ENCODE assay signal across 21 cellular contexts in the genomic region with DNA sequence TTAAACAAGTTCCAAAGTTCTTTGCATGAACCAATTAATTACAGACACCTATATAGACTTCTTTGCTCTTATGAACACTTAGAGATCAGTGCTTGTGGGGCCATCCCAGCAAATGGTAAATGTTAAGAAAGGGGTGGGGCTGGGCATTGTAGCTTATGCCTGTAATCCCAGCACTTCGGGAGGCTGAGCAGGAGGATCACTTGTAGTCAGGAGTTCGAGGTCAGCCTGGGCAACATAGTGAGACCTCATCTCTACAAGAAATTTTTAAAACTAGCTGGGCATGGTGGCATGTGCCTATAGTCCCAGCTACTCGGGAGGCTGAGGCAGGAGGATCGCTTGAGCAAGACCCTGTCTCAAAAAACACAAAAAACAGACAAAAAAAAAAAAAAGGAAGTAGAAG. TPM values are rescaled to one million over a fixed set of nuclear protein-coding genes. Genes with fewer than 3 reads are reported as not detected.
DNase-seq lines count a peak whose midpoint lies in the region; ATAC-seq and TF ChIP-seq lines count a peak whose summit lies in the region.
"Had no signal": no experiment of that assay in that cellular context is flagged by ENCODE, and none has a peak within 500 bp of the region (broad histone marks: within the 10 kb centered on the region; RNA-seq: fewer than 3 reads in every experiment).

No MANE protein-coding gene starts in this region.

- H3K27ac ChIP-seq in right atrium auricular region (no peak overlapping the region), right cardiac atrium (ENCODE audit: low read length) (no peak overlapping the region), lung (ENCODE audit: low read depth in 1 of 2, low read length in 1 of 2) (no peak overlapping the region)
- H3K27ac ChIP-seq: BLaER1 had no signal

- H3K4me1 ChIP-seq in right atrium auricular region, result no peaks in the 10 kb centered on the region
- no peaks in the 10 kb centered on the region for H3K4me1 ChIP-seq in right cardiac atrium (ENCODE audit: control insufficient read depth, insufficient read depth, low read length)
- H3K4me1 ChIP-seq in lung (ENCODE audit: control insufficient read depth in 2 of 2, insufficient read depth in 2 of 2, low read length in 2 of 2), result no peaks in the 10 kb centered on the region
- H3K4me1 ChIP-seq: BE2C, BLaER1 had no signal

- no peaks in the 10 kb centered on the region for H3K9me3 Mint-ChIP-seq in osteocyte (ENCODE audit: unreplicated experiment)
- no peaks in the 10 kb centered on the region for H3K9me3 Mint-ChIP-seq in activated CD4-positive, alpha-beta memory T cell treated with anti-CD3 and anti-CD28 coated beads for 36 hours
- H3K9me3 Mint-ChIP-seq: CD14-positive monocyte; CD4-positive, alpha-beta memory T cell; CD4-positive, CD25-positive, alpha-beta regulatory T cell; CD8-positive, alpha-beta memory T cell had no signal

- peak; percentile 28 for DNase-seq in right atrium auricular region (ENCODE audit: low spot score)
- DNase-seq in right cardiac atrium, result no peak
- peak; percentile 6 for DNase-seq in lung (ENCODE audit: low spot score)
- peak; percentile 13 for DNase-seq in osteocyte (ENCODE audit: extremely low spot score, unreplicated experiment)
- DNase-seq in activated CD4-positive, alpha-beta memory T cell treated with anti-CD3 and anti-CD28 coated beads for 36 hours, result no peak
- DNase-seq: 8988T; ACHN; BE2C; C1 segment of cervical spinal cord; CD4-positive, alpha-beta memory T cell; CD4-positive, CD25-positive, alpha-beta regulatory T cell; CD8-positive, alpha-beta memory T cell; COR-L47; DMS 273 treated with DMSO at 0.1 percent for 48 hours; DMS79 treated with DMSO at 0.1 percent for 48 hours; GF-D8 had no signal

- H3K27me3 ChIP-seq in right atrium auricular region, result no peaks in the 10 kb centered on the region
- H3K27me3 ChIP-seq in right cardiac atrium (ENCODE audit: control insufficient read depth, insufficient read depth), result no peaks in the 10 kb centered on the region
- H3K27me3 ChIP-seq in lung (ENCODE audit: control insufficient read depth, insufficient read depth), result no peaks in the 10 kb centered on the region
- H3K27me3 ChIP-seq: BLaER1 had no signal

- TF ChIP-seq CTCF in right atrium auricular region (IDR thresholded peaks at IDR 0.05), result no peak
- no peak for TF ChIP-seq CTCF in lung (IDR thresholded peaks at IDR 0.05; ENCODE audit: control extremely low read depth, extremely low read depth)
- TF ChIP-seq CTCF in osteocyte (IDR thresholded peaks at IDR 0.05), result no peak

- H3K36me3 Mint-ChIP-seq in osteocyte (ENCODE audit: unreplicated experiment), result no peaks in the 10 kb centered on the region
- H3K36me3 Mint-ChIP-seq in activated CD4-positive, alpha-beta memory T cell treated with anti-CD3 and anti-CD28 coated beads for 36 hours, result no peaks in the 10 kb centered on the region
- H3K36me3 Mint-ChIP-seq: CD14-positive monocyte had no signal

- no peak overlapping the region for H3K4me3 Mint-ChIP-seq in osteocyte (ENCODE audit: unreplicated experiment)
- no peak overlapping the region for H3K4me3 Mint-ChIP-seq in activated CD4-positive, alpha-beta memory T cell treated with anti-CD3 and anti-CD28 coated beads for 36 hours
- H3K4me3 Mint-ChIP-seq: CD14-positive monocyte; CD4-positive, alpha-beta memory T cell; CD4-positive, CD25-positive, alpha-beta regulatory T cell; CD8-positive, alpha-beta memory T cell had no signal

- no peaks in the 10 kb centered on the region for H3K36me3 ChIP-seq in right atrium auricular region
- no peaks in the 10 kb centered on the region for H3K36me3 ChIP-seq in lung (ENCODE audit: control insufficient read depth in 2 of 2, insufficient read depth in 2 of 2, low read length in 2 of 2)
- H3K36me3 ChIP-seq: BE2C, BLaER1 had no signal

- H3K9me3 ChIP-seq in right atrium auricular region (no peaks in the 10 kb centered on the region), right cardiac atrium (ENCODE audit: control insufficient read depth, low read length) (no peaks in the 10 kb centered on the region), lung (ENCODE audit: control insufficient read depth in 2 of 2, insufficient read depth in 1 of 2, low read length in 1 of 2) (no peaks in the 10 kb centered on the region)
- H3K9me3 ChIP-seq: BE2C, BLaER1 had no signal

- H3K27ac Mint-ChIP-seq in osteocyte (ENCODE audit: unreplicated experiment), result no peak overlapping the region
- no peak overlapping the region for H3K27ac Mint-ChIP-seq in activated CD4-positive, alpha-beta memory T cell treated with anti-CD3 and anti-CD28 coated beads for 36 hours
- H3K27ac Mint-ChIP-seq: CD14-positive monocyte; CD4-positive, alpha-beta memory T cell; CD8-positive, alpha-beta memory T cell had no signal

- CTCF ChIA-PET in activated CD4-positive, alpha-beta memory T cell treated with anti-CD3 and anti-CD28 coated beads for 36 hours (lab: Charles Lee), result interaction anchor here (1.0 to 2.0 kb wide), 2 partner anchors 8 to 77 kb away, joined by 3 to 6 read pairs; no protein-coding TSS in a partner anchor

- intact Hi-C loops in right cardiac atrium (cut with DNase I), result no loop called here
- intact Hi-C loops in activated CD4-positive, alpha-beta memory T cell treated with anti-CD3 and anti-CD28 coated beads for 36 hours (cut with micrococcal nuclease), result no loop called here

- H3K4me3 ChIP-seq in right atrium auricular region, result no peak overlapping the region
- no peak overlapping the region for H3K4me3 ChIP-seq in right cardiac atrium (ENCODE audit: low read length)
- no peak overlapping the region for H3K4me3 ChIP-seq in lung
- H3K4me3 ChIP-seq: BLaER1 had no signal

- POLR2A ChIA-PET in activated CD4-positive, alpha-beta memory T cell treated with anti-CD3 and anti-CD28 coated beads for 36 hours (lab: Charles Lee), result interaction anchor here (0.6 kb wide), 2 partner anchors 32 to 358 kb away, joined by 3 read pairs; no protein-coding TSS in a partner anchor

- H3K4me1 Mint-ChIP-seq in osteocyte (ENCODE audit: unreplicated experiment), result peaks cover 12% of the 10 kb centered on the region
- H3K4me1 Mint-ChIP-seq in activated CD4-positive, alpha-beta memory T cell treated with anti-CD3 and anti-CD28 coated beads for 36 hours (ENCODE audit: low read depth), result peaks cover 3% of the 10 kb centered on the region
- H3K4me1 Mint-ChIP-seq: CD4-positive, alpha-beta memory T cell; CD4-positive, CD25-positive, alpha-beta regulatory T cell; CD8-positive, alpha-beta memory T cell had no signal

- WGBS in right cardiac atrium, result 94% methylated on average over 4 of the region's 4 CpGs
- 87 to 96% methylated on average over 4 of the region's 4 CpGs for WGBS in lung, 2 donors

- peaks cover 46% of the 10 kb centered on the region for H3K27me3 Mint-ChIP-seq in osteocyte (ENCODE audit: unreplicated experiment)
- H3K27me3 Mint-ChIP-seq in activated CD4-positive, alpha-beta memory T cell treated with anti-CD3 and anti-CD28 coated beads for 36 hours, result no peaks in the 10 kb centered on the region

- ATAC-seq in right cardiac atrium, result no peak
- ATAC-seq in lung (ENCODE audit: insufficient read depth, low FRiP score), result no peak
- no peak for ATAC-seq in GM21423 (IDR thresholded peaks at IDR 0.05; ENCODE audit: unreplicated experiment)

RNA-seq across cellular contexts. Expression of a gene that starts 19.4 kb away (rescaled TPM):
- total RNA-seq in right atrium auricular region, result 1 to 10 TPM; 2.2 to 3.0 TPM
- 1 to 10 TPM; 1.7 to 5.3 (median 3.3) TPM for total RNA-seq in right cardiac atrium
- 2.7 TPM for polyA plus RNA-seq in right cardiac atrium
- total RNA-seq in lung, result 1 to 10 TPM; 4.5 to 7.0 TPM
- 1 to 10 TPM; 2.9 to 5.4 TPM for polyA plus RNA-seq in lung
- total RNA-seq in osteocyte, result 1.3 and 1.7 TPM in 2 replicates
- 1 to 10 TPM; 7.3 to 9.1 TPM for total RNA-seq in activated CD4-positive, alpha-beta memory T cell treated with anti-CD3 and anti-CD28 coated beads for 36 hours

RNA-seq across cellular contexts. Expression of a gene that starts 30.6 kb away (rescaled TPM):
- total RNA-seq in right atrium auricular region (not detected), right cardiac atrium (under 1 TPM in 1 of 4 donors, not detected in 3; 0.14 TPM), lung (under 1 TPM in 1 of 2 donors, not detected in 1; 0.03 TPM), osteocyte (not detected in 2 replicates)
- polyA plus RNA-seq in right cardiac atrium (0.02 TPM), lung (not detected)
- not detected for total RNA-seq in activated CD4-positive, alpha-beta memory T cell treated with anti-CD3 and anti-CD28 coated beads for 36 hours
- total RNA-seq: A673; CD4-positive, alpha-beta memory T cell; CD4-positive, CD25-positive, alpha-beta regulatory T cell; CD8-positive, alpha-beta memory T cell had no signal
- polyA plus RNA-seq: AG04450; CD14-positive monocyte; CD8-positive, alpha-beta memory T cell had no signal

Comparison
In these comparisons a context has a peak if more than half of its experiments do, and no peak if none do; other contexts are left out.
1. DNase-seq: peak in right atrium auricular region (single experiment), lung (single experiment) and osteocyte (single experiment); none in right cardiac atrium (0 of 3) and activated CD4-positive, alpha-beta memory T cell treated with anti-CD3 and anti-CD28 coated beads for 36 hours (single experiment).